ENCODE assay signal across 8 cellular contexts in the genomic region with DNA sequence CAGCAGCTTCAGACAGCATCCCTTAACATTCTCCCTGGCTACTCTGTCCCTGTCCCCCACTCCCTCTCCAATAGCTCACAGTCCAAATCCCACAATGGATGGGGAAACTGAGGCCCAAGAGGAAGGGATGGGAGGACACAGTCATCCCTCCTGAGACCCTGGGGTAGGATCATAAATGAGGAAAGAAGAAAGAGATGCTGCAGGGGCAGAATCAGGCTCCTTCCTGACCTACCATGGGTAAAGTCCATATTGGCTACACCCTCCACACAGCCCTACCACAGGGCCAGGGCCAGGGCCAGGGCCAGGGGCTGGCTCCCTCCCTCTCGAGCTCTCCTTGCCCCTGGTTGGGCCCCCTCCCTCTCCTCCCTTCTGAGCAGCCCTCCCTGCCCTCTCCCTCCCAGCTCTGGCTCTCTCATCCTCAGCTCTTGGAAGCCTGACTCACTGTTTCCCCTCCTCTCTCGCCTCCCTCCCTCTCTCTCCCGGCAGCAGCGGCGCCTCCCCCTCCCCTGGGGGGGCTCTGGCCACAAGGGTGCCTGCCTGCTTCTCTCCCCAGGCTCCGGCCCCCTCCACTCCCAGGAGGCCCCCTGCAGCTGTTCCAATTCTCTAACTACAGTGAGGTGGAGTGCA. TPM values are rescaled to one million over a fixed set of nuclear protein-coding genes. Genes with fewer than 3 reads are reported as not detected.
DNase-seq lines count a peak whose midpoint lies in the region; ATAC-seq and TF ChIP-seq lines count a peak whose summit lies in the region.

No MANE protein-coding gene starts in this region.

- no peaks in the 10 kb centered on the region for H3K27me3 ChIP-seq in GM23338 (ENCODE audit: insufficient read depth)
- H3K27me3 ChIP-seq in NT2/D1 (ENCODE audit: insufficient read depth, insufficient read length): no peaks in the 10 kb centered on the region

- H3K27ac Mint-ChIP-seq in GM23338: peak overlapping the region; percentile 42; the same call in 1 of the 2 replicates

- no peak for DNase-seq in GM23338 (ENCODE audit: low spot score)
- no peak for DNase-seq in NT2/D1 (ENCODE audit: low read depth, low spot score)
- DNase-seq in astrocyte of the hippocampus (ENCODE audit: low read depth, low spot score): peak; percentile 92
- peak; percentile 64 for DNase-seq in kidney tubule cell (ENCODE audit: low spot score)
- peak in 2 of 3 experiments; percentile 28 to 49 for DNase-seq in stimulated activated CD4-positive, alpha-beta T cell treated with anti-CD3 and anti-CD28 coated beads, TNF-alpha, amount 100 ng/mL, for 24 hours (ENCODE audit: low read depth in 3 of 3)
- no peak for DNase-seq in mucosa of gallbladder (ENCODE audit: low spot score)

- no peak overlapping the region for H2AFZ ChIP-seq in GM23338

- peaks cover 65% of the 10 kb centered on the region for H3K4me1 ChIP-seq in GM23338 (ENCODE audit: insufficient read depth)
- H3K4me1 ChIP-seq in NT2/D1 (ENCODE audit: insufficient read depth, insufficient read length): peaks cover 73% of the 10 kb centered on the region

- TF ChIP-seq CTCF in GM23338 (conservative IDR thresholded peaks at IDR 0.05; ENCODE audit: low read depth in 2 of 2): no peak

- H3K27me3 Mint-ChIP-seq in GM23338 (ENCODE audit: insufficient read depth, low read depth, poor library complexity): peaks cover 19% of the 10 kb centered on the region

- 0 out of 2 replicates have a peak overlapping the region, but pooled peaks have one; percentile 26 for H3K27ac ChIP-seq in GM23338 (ENCODE audit: low read depth)

- H3K79me2 ChIP-seq in GM23338 (replicated peaks; ENCODE audit: insufficient read depth): peaks cover 61% of the 10 kb centered on the region

- H3K4me1 Mint-ChIP-seq in GM23338: peaks cover 34% of the 10 kb centered on the region

- peaks cover 23% of the 10 kb centered on the region for H4K20me1 ChIP-seq in GM23338 (replicated peaks; ENCODE audit: insufficient read depth)

- H3K4me3 ChIP-seq in GM23338: 0 out of 2 replicates have a peak overlapping the region, but pooled peaks have one; percentile 17
- no peak overlapping the region for H3K4me3 ChIP-seq in NT2/D1 (ENCODE audit: insufficient read length, low read depth)

- H3K36me3 Mint-ChIP-seq in GM23338 (ENCODE audit: low read depth): no peaks in the 10 kb centered on the region; the same call in 2 of the 3 replicates

- peak overlapping the region; percentile 38 for H3K9ac ChIP-seq in NT2/D1 (ENCODE audit: insufficient read length, low read depth)

- peak overlapping the region; percentile 78 for H3K4me2 ChIP-seq in GM23338

- H3K9me2 ChIP-seq in GM23338 (ENCODE audit: insufficient read depth): no peaks in the 10 kb centered on the region

- H3K9me3 Mint-ChIP-seq in GM23338: no peaks in the 10 kb centered on the region

- H3K36me3 ChIP-seq in GM23338 (ENCODE audit: insufficient read depth): no peaks in the 10 kb centered on the region
- peaks cover 16% of the 10 kb centered on the region for H3K36me3 ChIP-seq in NT2/D1 (ENCODE audit: insufficient read depth, insufficient read length, low read length)

- peaks cover 7% of the 10 kb centered on the region; the same call in 1 of the 2 replicates for H3F3A ChIP-seq in GM23338 (replicated peaks; ENCODE audit: low read depth)

- peak overlapping the region; percentile 49; the same call in 1 of the 3 replicates for H3K4me3 Mint-ChIP-seq in GM23338

- ATAC-seq in GM23338 (no peak), GM21786 (IDR thresholded peaks at IDR 0.05; ENCODE audit: unreplicated experiment) (no peak), GM18498 (IDR thresholded peaks at IDR 0.05; ENCODE audit: unreplicated experiment) (no peak)

- no peaks in the 10 kb centered on the region for H3K9me3 ChIP-seq in NT2/D1 (ENCODE audit: insufficient read depth, low read length)

TF ChIP-seq in GM23338, 12 proteins besides CTCF, POLR2A, EP300 and RAD21:
- TF ChIP-seq EZH2 (IDR thresholded peaks at IDR 0.05; ENCODE audit: low read depth, unreplicated experiment) (no peak), JUNB (IDR thresholded peaks at IDR 0.05; ENCODE audit: unreplicated experiment) (no peak)
TF ChIP-seq in GM23338: peak in this region for 0.

RNA-seq across cellular contexts. Expression of a gene that starts 4.9 kb away (rescaled TPM):
- 19.1 and 22.2 TPM in 2 replicates for total RNA-seq in GM23338 (2014; rRNA removed; shearing (Covaris generic))
- 6.8 and 8.3 TPM in 2 replicates for polyA plus RNA-seq in GM23338 (2016; fragmentation: Nextera tagmentation; extraction: Ambion mirVana)
- total RNA-seq in mucosa of gallbladder: 61.6 TPM

RNA-seq across cellular contexts. Expression of a gene that starts 36.0 kb away (rescaled TPM):
- 0.16 and 0.56 TPM in 2 replicates for total RNA-seq in GM23338 (2014; rRNA removed; shearing (Covaris generic))
- 0.42 and 0.53 TPM in 2 replicates for polyA plus RNA-seq in GM23338 (2016; fragmentation: Nextera tagmentation; extraction: Ambion mirVana)
- total RNA-seq in mucosa of gallbladder: 7.6 TPM

Comparison
In these comparisons a context has a peak if more than half of its experiments do, and no peak if none do; other contexts are left out.
1. DNase-seq: peak in astrocyte of the hippocampus (single experiment), kidney tubule cell (single experiment) and stimulated activated CD4-positive, alpha-beta T cell treated with anti-CD3 and anti-CD28 coated beads, TNF-alpha, amount 100 ng/mL, for 24 hours (2 of 3); none in GM23338 (single experiment), NT2/D1 (single experiment) and mucosa of gallbladder (single experiment).